Comparison of ENCODE assay signal across 1 cellular context in the genomic region with DNA sequence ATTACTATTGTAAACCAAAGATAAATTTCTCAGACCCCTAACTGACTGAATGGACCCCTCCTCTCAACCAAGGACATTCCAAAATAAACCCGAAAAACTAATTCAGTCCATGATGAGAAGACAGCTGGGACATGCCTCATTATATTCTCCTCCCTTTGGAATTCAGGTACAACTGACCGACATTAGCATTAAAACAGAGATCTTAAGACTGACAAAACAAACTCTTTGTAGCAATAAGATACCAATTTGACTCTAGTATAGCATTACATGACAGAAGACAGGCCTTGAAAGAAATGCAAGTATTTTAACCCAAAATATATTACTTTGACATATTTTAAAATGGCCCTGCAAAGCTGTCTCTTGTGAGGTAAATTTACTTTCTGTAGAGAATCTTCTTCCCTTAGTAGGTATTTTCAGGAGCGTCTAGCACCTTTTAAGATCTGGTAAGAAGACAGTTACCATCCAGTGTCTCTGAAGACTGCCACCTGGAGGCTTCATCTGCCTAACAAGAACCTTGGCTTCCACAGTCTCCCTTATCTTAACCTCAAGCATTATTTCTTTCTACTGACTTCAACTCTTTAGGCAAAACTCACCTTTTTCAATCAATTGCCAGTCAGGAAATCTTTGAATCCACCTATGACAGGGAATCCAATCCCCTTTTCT.
TF ChIP-seq lines count a peak whose summit lies in the region.

No MANE protein-coding gene starts in this region.

TF ChIP-seq in SK-N-SH treated with all-trans-retinoic acid at 6 μM for 48 hours, 23 proteins besides CTCF, POLR2A, EP300 and RAD21 (continued from another document):
- TF ChIP-seq, protein P1, sequence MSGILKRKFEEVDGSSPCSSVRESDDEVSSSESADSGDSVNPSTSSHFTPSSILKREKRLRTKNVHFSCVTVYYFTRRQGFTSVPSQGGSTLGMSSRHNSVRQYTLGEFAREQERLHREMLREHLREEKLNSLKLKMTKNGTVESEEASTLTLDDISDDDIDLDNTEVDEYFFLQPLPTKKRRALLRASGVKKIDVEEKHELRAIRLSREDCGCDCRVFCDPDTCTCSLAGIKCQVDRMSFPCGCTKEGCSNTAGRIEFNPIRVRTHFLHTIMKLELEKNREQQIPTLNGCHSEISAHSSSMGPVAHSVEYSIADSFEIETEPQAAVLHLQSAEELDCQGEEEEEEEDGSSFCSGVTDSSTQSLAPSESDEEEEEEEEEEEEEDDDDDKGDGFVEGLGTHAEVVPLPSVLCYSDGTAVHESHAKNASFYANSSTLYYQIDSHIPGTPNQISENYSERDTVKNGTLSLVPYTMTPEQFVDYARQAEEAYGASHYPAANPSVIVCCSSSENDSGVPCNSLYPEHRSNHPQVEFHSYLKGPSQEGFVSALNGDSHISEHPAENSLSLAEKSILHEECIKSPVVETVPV (CRISPR knock-in tag; IDR thresholded peaks at IDR 0.05) = no peak
- TF ChIP-seq ARNTL (CRISPR knock-in tag; IDR thresholded peaks at IDR 0.05; ENCODE audit: borderline replicate concordance, low read depth) (no peak), ZFP3 (CRISPR knock-in tag; IDR thresholded peaks at IDR 0.05) (no peak), ZFP30 (CRISPR knock-in tag; IDR thresholded peaks at IDR 0.05) (no peak), ZNF8 (CRISPR knock-in tag; IDR thresholded peaks at IDR 0.05) (no peak)
